ENCODE assay signal across 1 cellular context in the genomic region with DNA sequence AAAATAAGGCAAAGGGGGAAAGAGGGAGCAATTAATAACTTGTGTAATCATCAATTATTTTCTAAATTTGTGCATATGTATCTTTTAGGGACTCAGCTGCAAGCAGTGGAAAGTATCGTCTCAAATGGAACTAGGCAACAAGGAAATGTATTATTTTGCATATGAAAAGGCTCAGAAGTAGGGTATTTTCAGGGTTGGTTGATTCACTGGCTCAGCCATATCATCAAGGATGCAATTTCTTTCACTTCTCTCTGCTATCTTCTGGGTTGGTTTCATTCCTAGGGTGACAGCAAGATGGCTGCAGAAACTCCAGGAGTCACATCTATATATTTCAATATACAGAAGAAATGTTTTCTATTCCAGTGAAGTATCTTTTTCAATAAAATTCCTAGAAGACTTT.
TF ChIP-seq lines count a peak whose summit lies in the region.

No MANE protein-coding gene starts in this region.

TF ChIP-seq in HepG2, 621 proteins besides CTCF, POLR2A, EP300 and RAD21 (continued from another document):
- TF ChIP-seq, protein P1, sequence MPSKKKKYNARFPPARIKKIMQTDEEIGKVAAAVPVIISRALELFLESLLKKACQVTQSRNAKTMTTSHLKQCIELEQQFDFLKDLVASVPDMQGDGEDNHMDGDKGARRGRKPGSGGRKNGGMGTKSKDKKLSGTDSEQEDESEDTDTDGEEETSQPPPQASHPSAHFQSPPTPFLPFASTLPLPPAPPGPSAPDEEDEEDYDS (CRISPR knock-in tag; IDR thresholded peaks at IDR 0.05): no peak
- TF ChIP-seq EED (CRISPR knock-in tag; IDR thresholded peaks at IDR 0.05): no peak
- no peak for TF ChIP-seq RBM39 (IDR thresholded peaks at IDR 0.05; ENCODE audit: low read depth, low read length, poor library complexity, severe bottlenecking)
- TF ChIP-seq, protein P2, sequence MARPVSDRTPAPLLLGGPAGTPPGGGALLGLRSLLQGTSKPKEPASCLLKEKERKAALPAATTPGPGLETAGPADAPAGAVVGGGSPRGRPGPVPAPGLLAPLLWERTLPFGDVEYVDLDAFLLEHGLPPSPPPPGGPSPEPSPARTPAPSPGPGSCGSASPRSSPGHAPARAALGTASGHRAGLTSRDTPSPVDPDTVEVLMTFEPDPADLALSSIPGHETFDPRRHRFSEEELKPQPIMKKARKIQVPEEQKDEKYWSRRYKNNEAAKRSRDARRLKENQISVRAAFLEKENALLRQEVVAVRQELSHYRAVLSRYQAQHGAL (CRISPR knock-in tag; IDR thresholded peaks at IDR 0.05; ENCODE audit: not compliant biosample characterization): no peak
- no peak for TF ChIP-seq ZFP62 (CRISPR knock-in tag; IDR thresholded peaks at IDR 0.05)
- TF ChIP-seq E2F1 (CRISPR knock-in tag; IDR thresholded peaks at IDR 0.05): no peak
- no peak for TF ChIP-seq GABPA (IDR thresholded peaks at IDR 0.05; ENCODE audit: low read depth, low read length)
- no peak for TF ChIP-seq GABPA (CRISPR knock-in tag; IDR thresholded peaks at IDR 0.05; ENCODE audit: low read depth)
